In genomic region chr15:40474581-40474980, GRCh38 we compare ENCODE assay signal across 18 cellular contexts.
"Had no signal": no experiment of that assay in that cellular context is flagged by ENCODE, and none has a peak within 500 bp of the region (broad histone marks: within the 10 kb centered on the region; RNA-seq: fewer than 3 reads in every experiment).

No MANE protein-coding gene starts in this region.

- H3K4me1 ChIP-seq: uterus had no signal

- ATAC-seq: gastrocnemius medialis; left cardiac atrium; lower lobe of right lung; natural killer cell; stimulated activated naive CD8-positive, alpha-beta T cell treated with anti-CD3 and anti-CD28 coated beads, Interleukin-15, Interleukin-2, amounts not matched to agents 100 U/mL and 50 U/mL, for 24 hours had no signal

- H3K27ac ChIP-seq: epithelial cell of prostate, esophagus muscularis mucosa, gastrocnemius medialis, left ventricle myocardium inferior, lower lobe of right lung, neutrophil, sigmoid colon, skin epidermis, suprapubic skin, thyroid gland, uterus had no signal

- H3K4me3 ChIP-seq: esophagus muscularis mucosa, gastrocnemius medialis, left ventricle myocardium inferior, lower lobe of right lung, sigmoid colon, skin epidermis, suprapubic skin, thyroid gland, uterus had no signal

- H3K36me3 ChIP-seq: esophagus muscularis mucosa, gastrocnemius medialis, left ventricle myocardium inferior, lower lobe of right lung, neutrophil, sigmoid colon, suprapubic skin, thyroid gland, uterus had no signal

- DNase-seq: effector memory CD4-positive, alpha-beta T cell; gastrocnemius medialis; glutamatergic neuron; islet precursor cell; left cardiac atrium; left ventricle myocardium inferior; lower lobe of right lung; natural killer cell; sigmoid colon; stimulated activated CD4-positive, alpha-beta T cell treated with anti-CD3 and anti-CD28 coated beads, Interleukin-12 subunit alpha, Interleukin-12 subunit beta, amount 100 ng/mL, for 4 hours; stimulated activated naive CD8-positive, alpha-beta T cell treated with anti-CD3 and anti-CD28 coated beads, Interleukin-15, Interleukin-2, amounts not matched to agents 100 U/mL and 50 U/mL, for 24 hours; thyroid gland; uterus had no signal

- H3K9me3 ChIP-seq: esophagus muscularis mucosa, gastrocnemius medialis, left ventricle myocardium inferior, lower lobe of right lung, neutrophil, sigmoid colon, suprapubic skin, thyroid gland, uterus had no signal

- H3K27me3 ChIP-seq: esophagus muscularis mucosa, gastrocnemius medialis, sigmoid colon, suprapubic skin, thyroid gland, uterus had no signal
